Comparison of ENCODE assay signal across 18 cellular contexts in the genomic region with DNA sequence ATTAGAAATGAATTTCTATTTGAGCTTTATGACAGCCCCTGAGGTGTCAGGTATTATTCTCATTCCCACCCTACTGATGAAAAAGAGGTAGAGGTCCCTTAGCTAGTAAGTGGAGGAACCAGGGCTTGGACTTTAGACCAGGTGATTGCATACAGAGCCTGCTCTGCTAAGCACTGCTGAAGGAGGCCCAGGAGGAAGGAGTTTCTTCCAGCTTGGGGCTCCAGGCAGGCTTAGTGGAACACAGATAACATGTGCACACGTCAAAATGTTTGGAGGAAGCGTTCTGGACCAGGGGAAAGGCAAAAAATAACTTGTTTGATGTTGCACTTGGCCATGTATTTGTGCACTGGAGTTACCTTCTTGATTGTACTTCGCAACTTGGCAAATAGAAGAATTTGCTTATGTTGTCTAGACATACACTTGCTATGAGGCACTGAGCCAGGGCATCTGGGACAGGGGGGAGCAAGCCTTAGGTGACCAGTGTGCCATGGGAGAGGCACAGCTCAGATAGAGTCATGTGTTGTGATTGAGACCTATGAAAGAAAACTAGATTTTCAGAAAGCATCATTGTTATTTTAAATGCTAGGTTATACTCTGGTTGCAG. TPM values are rescaled to one million over a fixed set of nuclear protein-coding genes. Genes with fewer than 3 reads are reported as not detected.
"Had no signal": no experiment of that assay in that cellular context is flagged by ENCODE, and none has a peak within 500 bp of the region (broad histone marks: within the 10 kb centered on the region; RNA-seq: fewer than 3 reads in every experiment).

No MANE protein-coding gene starts in this region.

- H3K9me3 ChIP-seq: thoracic aorta had no signal

- H3K9me3 Mint-ChIP-seq: brain; central memory CD8-positive, alpha-beta T cell; naive thymus-derived CD8-positive, alpha-beta T cell; stimulated activated naive CD8-positive, alpha-beta T cell treated with anti-CD3 and anti-CD28 coated beads, Interleukin-15, amount 100 ng/mL, for 72 hours had no signal

- ATAC-seq: activated CD8-positive, alpha-beta T cell treated with anti-CD3 and anti-CD28 coated beads, Interleukin-2, amount 10 ng/mL, durations not matched to agents 7 days and 5 days; naive thymus-derived CD8-positive, alpha-beta T cell; SK-N-SH treated with all-trans-retinoic acid at 6 μM for 48 hours; stimulated activated naive CD8-positive, alpha-beta T cell treated with anti-CD3 and anti-CD28 coated beads, Interleukin-15, amount 100 ng/mL, for 72 hours had no signal

- DNase-seq: activated CD8-positive, alpha-beta T cell treated with anti-CD3 and anti-CD28 coated beads, Interleukin-2, amount 10 ng/mL, durations not matched to agents 7 days and 5 days; activated gamma-delta T cell treated with Interleukin-2 at 50 U/mL for 16 hours; amygdala; effector memory CD4-positive, alpha-beta T cell; foreskin keratinocyte; naive thymus-derived CD8-positive, alpha-beta T cell; posterior cingulate gyrus; retina; stimulated activated naive CD8-positive, alpha-beta T cell treated with anti-CD3 and anti-CD28 coated beads, Interleukin-15, amount 100 ng/mL, for 72 hours; T-helper 1 cell; T1000; WERI-Rb-1 had no signal

- H3K27me3 ChIP-seq: foreskin keratinocyte had no signal

- H3K27me3 Mint-ChIP-seq: activated naive CD8-positive, alpha-beta T cell; brain; central memory CD8-positive, alpha-beta T cell; naive thymus-derived CD8-positive, alpha-beta T cell; stimulated activated naive CD8-positive, alpha-beta T cell treated with anti-CD3 and anti-CD28 coated beads, Interleukin-15, amount 100 ng/mL, for 72 hours had no signal

- H3K4me1 Mint-ChIP-seq: central memory CD8-positive, alpha-beta T cell had no signal

- H3K4me3 Mint-ChIP-seq: activated CD8-positive, alpha-beta T cell treated with anti-CD3 and anti-CD28 coated beads, Interleukin-2, amount 10 ng/mL, durations not matched to agents 7 days and 5 days; activated naive CD8-positive, alpha-beta T cell; brain; central memory CD8-positive, alpha-beta T cell; naive thymus-derived CD8-positive, alpha-beta T cell; stimulated activated naive CD8-positive, alpha-beta T cell treated with anti-CD3 and anti-CD28 coated beads, Interleukin-15, amount 100 ng/mL, for 72 hours had no signal

- H3K4me1 ChIP-seq: foreskin keratinocyte had no signal

- H3K27ac ChIP-seq: foreskin keratinocyte, thoracic aorta, WERI-Rb-1 had no signal

- H3K27ac Mint-ChIP-seq: activated CD8-positive, alpha-beta T cell treated with anti-CD3 and anti-CD28 coated beads, Interleukin-2, amount 10 ng/mL, durations not matched to agents 7 days and 5 days; activated naive CD8-positive, alpha-beta T cell; stimulated activated naive CD8-positive, alpha-beta T cell treated with anti-CD3 and anti-CD28 coated beads, Interleukin-15, amount 100 ng/mL, for 72 hours had no signal

- H3K4me3 ChIP-seq: thoracic aorta had no signal

RNA-seq across cellular contexts. Expression of a gene that starts 34.0 kb away (rescaled TPM):
- total RNA-seq: urinary bladder had no signal
